In genomic region chr17:69117855-69118758, GRCh38 we compare ENCODE assay signal across 12 cellular contexts. TPM values are rescaled to one million over a fixed set of nuclear protein-coding genes. Genes with fewer than 3 reads are reported as not detected.
DNase-seq lines count a peak whose midpoint lies in the region; ATAC-seq and TF ChIP-seq lines count a peak whose summit lies in the region.
"Had no signal": no experiment of that assay in that cellular context is flagged by ENCODE, and none has a peak within 500 bp of the region (broad histone marks: within the 10 kb centered on the region; RNA-seq: fewer than 3 reads in every experiment).

No MANE protein-coding gene starts in this region.

- H3F3A ChIP-seq in OCI-LY1 (ENCODE audit: insufficient read depth, low read length), result no peaks in the 10 kb centered on the region

- no peak overlapping the region for H3K4me3 Mint-ChIP-seq in Calu3 (ENCODE audit: low read depth, unreplicated experiment)

- peaks cover 35% of the 10 kb centered on the region for H3K4me1 Mint-ChIP-seq in Calu3 (ENCODE audit: low read depth, unreplicated experiment)

- peak overlapping the region; percentile 79 for H3K27ac ChIP-seq in OCI-LY1 (ENCODE audit: low read depth, low read length, poor library complexity, severe bottlenecking)
- H3K27ac ChIP-seq: C4-2B, KMS-11 had no signal

- no peaks in the 10 kb centered on the region for H3K79me2 ChIP-seq in OCI-LY1 (ENCODE audit: insufficient read depth, low read length)

- H3K36me3 Mint-ChIP-seq in Calu3 (ENCODE audit: insufficient read depth, unreplicated experiment), result no peaks in the 10 kb centered on the region

- CTCF ChIA-PET in Calu3 (lab: Charles Lee), result no interaction called here

- H3K4me3 ChIP-seq in OCI-LY1 (ENCODE audit: low read depth, low read length, poor library complexity, severe bottlenecking), result peak overlapping the region; percentile 51

- TF ChIP-seq POLR2A in GM19099 (IDR thresholded peaks at IDR 0.05; ENCODE audit: extremely low read depth, insufficient read length, low read depth), result peak; percentile 36

- intact Hi-C loops in Calu3 (cut with micrococcal nuclease; ENCODE audit: unreplicated experiment), result no loop called here

- peaks cover 2% of the 10 kb centered on the region for H3K9me3 Mint-ChIP-seq in Calu3 (ENCODE audit: low read depth, unreplicated experiment)

- no peaks in the 10 kb centered on the region for H3K9me2 ChIP-seq in OCI-LY1 (ENCODE audit: low read depth, low read length)

- no peaks in the 10 kb centered on the region for H3K27me3 ChIP-seq in OCI-LY1 (ENCODE audit: insufficient read depth, low read length)

- H3K27ac Mint-ChIP-seq in Calu3 (ENCODE audit: unreplicated experiment), result peak overlapping the region; percentile 7

- ATAC-seq in HG02870 (IDR thresholded peaks at IDR 0.05; ENCODE audit: unreplicated experiment) (peak; percentile 38), HG03457 (IDR thresholded peaks at IDR 0.05; ENCODE audit: unreplicated experiment) (no peak)

- H3K27me3 Mint-ChIP-seq in Calu3 (ENCODE audit: unreplicated experiment), result no peaks in the 10 kb centered on the region

- no peak overlapping the region for H2AFZ ChIP-seq in OCI-LY1 (ENCODE audit: low read length)

- peak overlapping the region; percentile 64 for H3K9ac ChIP-seq in OCI-LY1 (ENCODE audit: low read length)
- H3K9ac ChIP-seq: KMS-11 had no signal

- no peak for TF ChIP-seq CTCF in Calu3 (IDR thresholded peaks at IDR 0.05; ENCODE audit: unreplicated experiment)
- TF ChIP-seq CTCF in OCI-LY1 (IDR thresholded peaks at IDR 0.05; ENCODE audit: low read length), result no peak

- DNase-seq in Calu3 (no peak), NCI-H524 treated with DMSO at 0.1 percent for 48 hours (lab: John Stamatoyannopoulos, UW) (no peak), NCI-H2196 treated with DMSO at 0.1 percent for 48 hours (lab: John Stamatoyannopoulos, UW; ENCODE audit: unreplicated experiment) (no peak)
- DNase-seq in activated CD4-positive, CD25-positive, alpha-beta regulatory T cell treated with anti-CD3 and anti-CD28 coated beads, Interleukin-2, amount 50 U/mL, for 72 hours, result no peak
- DNase-seq: activated effector memory CD4-positive, alpha-beta T cell treated with anti-CD3 and anti-CD28 coated beads, Interleukin-2, amount 50 U/mL, for 16 hours; stimulated activated CD4-positive, alpha-beta T cell treated with anti-CD3 and anti-CD28 coated beads, Interleukin-4, amount 100 ng/mL, for 24 hours had no signal

- no peaks in the 10 kb centered on the region for H3K36me3 ChIP-seq in OCI-LY1 (ENCODE audit: insufficient read depth, low read length)

- H3K4me2 ChIP-seq in OCI-LY1 (ENCODE audit: low read length), result peak overlapping the region; percentile 37
- H3K4me2 ChIP-seq: KMS-11 had no signal

- no peaks in the 10 kb centered on the region for H3K9me3 ChIP-seq in OCI-LY1 (ENCODE audit: low read length)

- no peaks in the 10 kb centered on the region for H4K20me1 ChIP-seq in OCI-LY1 (ENCODE audit: insufficient read depth, low read length)

- peaks cover 43% of the 10 kb centered on the region for H3K4me1 ChIP-seq in OCI-LY1 (ENCODE audit: insufficient read depth, low read length, severe bottlenecking)

- no TSS peak for BruUV-seq in Calu3 (replicated peaks; lab: Mats Ljungman, UMichigan)

RNA-seq across cellular contexts. Expression of gene ABCA6, which starts 23.6 kb away (rescaled TPM):
- 0.44 TPM in 1 of 2 replicates, not detected in the other for total RNA-seq in Calu3 (2022)

RNA-seq across cellular contexts. Expression of gene ABCA9, which starts 57.4 kb away (rescaled TPM):
- total RNA-seq in Calu3 (2022), result not detected in 2 replicates
